Comparison of ENCODE assay signal across 9 cellular contexts in the genomic region with DNA sequence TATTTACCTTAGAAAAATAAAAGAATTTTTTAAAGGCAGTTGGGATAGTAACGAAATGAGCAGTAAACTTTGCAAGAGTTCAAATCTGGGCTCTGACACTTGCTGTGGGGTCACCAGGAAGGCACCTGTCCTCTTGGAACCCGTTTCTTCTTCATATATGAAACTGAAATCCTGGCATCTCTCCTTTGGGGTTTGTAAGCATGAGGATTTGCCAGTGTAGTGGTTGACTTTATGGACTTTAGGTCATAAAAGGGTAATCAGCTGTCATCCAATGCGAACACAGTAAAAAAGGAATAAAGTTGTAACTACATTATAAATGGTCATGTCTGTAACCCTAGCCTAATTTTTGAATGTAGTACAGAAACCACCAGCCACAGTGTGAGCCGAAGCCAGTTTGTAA. TPM values are rescaled to one million over a fixed set of nuclear protein-coding genes. Genes with fewer than 3 reads are reported as not detected.
A peak's percentile ranks its signal among the peaks of the same experiment; 100 is the strongest.
DNase-seq lines count a peak whose midpoint lies in the region; ATAC-seq and TF ChIP-seq lines count a peak whose summit lies in the region.
"Had no signal": no experiment of that assay in that cellular context is flagged by ENCODE, and none has a peak within 500 bp of the region (broad histone marks: within the 10 kb centered on the region; RNA-seq: fewer than 3 reads in every experiment).

No MANE protein-coding gene starts in this region.

- no peak for TF ChIP-seq CTCF in astrocyte of the spinal cord (IDR thresholded peaks at IDR 0.05; ENCODE audit: low read depth, low read length)
- no peak for TF ChIP-seq CTCF in upper lobe of right lung (IDR thresholded peaks at IDR 0.05)

- H3K4me3 ChIP-seq in astrocyte of the spinal cord (ENCODE audit: low read depth, low read length) (peak overlapping the region; percentile 78), upper lobe of right lung (peak overlapping the region; percentile 88)

- peak overlapping the region; percentile 94 for H3K27ac Mint-ChIP-seq in activated naive CD4-positive, alpha-beta T cell treated with anti-CD3 and anti-CD28 coated beads, Interleukin-2, amount 50 U/mL, for 24 hours
- H3K27ac Mint-ChIP-seq in memory B cell, result peak overlapping the region; percentile 83

- peaks cover 52% of the 10 kb centered on the region for H3K4me1 ChIP-seq in upper lobe of right lung

- intact Hi-C loops in upper lobe of right lung (cut with DNase I), result no loop called here
- intact Hi-C loops in sciatic nerve (cut with DNase I), result loop anchor here (10.0 kb wide), 1 partner anchor 194 kb away; no protein-coding TSS in a partner anchor

- peak overlapping the region; percentile 93 for H3K27ac ChIP-seq in upper lobe of right lung

- no peaks in the 10 kb centered on the region for H3K27me3 ChIP-seq in upper lobe of right lung

- peaks cover 61% of the 10 kb centered on the region for H3K4me1 Mint-ChIP-seq in activated naive CD4-positive, alpha-beta T cell treated with anti-CD3 and anti-CD28 coated beads, Interleukin-2, amount 50 U/mL, for 24 hours
- peaks cover 35% of the 10 kb centered on the region for H3K4me1 Mint-ChIP-seq in memory B cell

- no peaks in the 10 kb centered on the region for H3K9me3 Mint-ChIP-seq in activated naive CD4-positive, alpha-beta T cell treated with anti-CD3 and anti-CD28 coated beads, Interleukin-2, amount 50 U/mL, for 24 hours
- H3K9me3 Mint-ChIP-seq in memory B cell, result no peaks in the 10 kb centered on the region

- no peaks in the 10 kb centered on the region for H3K27me3 Mint-ChIP-seq in activated naive CD4-positive, alpha-beta T cell treated with anti-CD3 and anti-CD28 coated beads, Interleukin-2, amount 50 U/mL, for 24 hours
- no peaks in the 10 kb centered on the region for H3K27me3 Mint-ChIP-seq in memory B cell

- no peak for DNase-seq in activated naive CD4-positive, alpha-beta T cell treated with Interleukin-2 at 50 U/mL for 16 hours
- DNase-seq in astrocyte of the spinal cord (ENCODE audit: low read depth, low spot score) (no peak), memory B cell (ENCODE audit: low spot score in 2 of 2) (no peak), upper lobe of right lung (no peak), NCI-H2171 treated with DMSO at 0.1 percent for 48 hours (lab: John Stamatoyannopoulos, UW) (no peak), HK-2 (ENCODE audit: unreplicated experiment) (no peak), sciatic nerve (ENCODE audit: low spot score) (no peak)
- DNase-seq: NCI-H226 had no signal

- peak overlapping the region; percentile 87 for H3K4me3 Mint-ChIP-seq in activated naive CD4-positive, alpha-beta T cell treated with anti-CD3 and anti-CD28 coated beads, Interleukin-2, amount 50 U/mL, for 24 hours
- peak overlapping the region; percentile 84 for H3K4me3 Mint-ChIP-seq in memory B cell

- no peaks in the 10 kb centered on the region for H3K9me3 ChIP-seq in upper lobe of right lung

- H3K36me3 ChIP-seq in upper lobe of right lung, result no peaks in the 10 kb centered on the region

- ATAC-seq in memory B cell (ENCODE audit: low read depth) (no peak), upper lobe of right lung (no peak), sciatic nerve (no peak)

- in situ Hi-C loops in astrocyte of the spinal cord (cut with HindIII; ENCODE audit: low sequenced_read_pairs), result no loop called here

- no peaks in the 10 kb centered on the region for H3K36me3 Mint-ChIP-seq in activated naive CD4-positive, alpha-beta T cell treated with anti-CD3 and anti-CD28 coated beads, Interleukin-2, amount 50 U/mL, for 24 hours
- H3K36me3 Mint-ChIP-seq in memory B cell, result no peaks in the 10 kb centered on the region

RNA-seq across cellular contexts. Expression of gene RAB14, which starts 1.3 kb away (rescaled TPM):
- 104 TPM for total RNA-seq in upper lobe of right lung
- total RNA-seq in sciatic nerve, result 67.7 TPM
